Comparison of ENCODE assay signal across 8 cellular contexts in genomic region chr9:113808391-113809191, GRCh38.
DNase-seq lines count a peak whose midpoint lies in the region; TF ChIP-seq lines count a peak whose summit lies in the region.

No MANE protein-coding gene starts in this region.

- TF ChIP-seq CTCF in astrocyte of the spinal cord (IDR thresholded peaks at IDR 0.05; ENCODE audit: low read depth, low read length) (no peak), GM10266 (IDR thresholded peaks at IDR 0.05; ENCODE audit: control insufficient read depth, insufficient read depth, low read depth, missing control alignments) (no peak)

- in situ Hi-C loops in astrocyte of the spinal cord (cut with HindIII; ENCODE audit: low sequenced_read_pairs) = no loop called here

- DNase-seq in DMS 273 (lab: John Stamatoyannopoulos, UW; ENCODE audit: unreplicated experiment) (peak; percentile 45), DMS 273 treated with DMSO at 0.1 percent for 48 hours (lab: John Stamatoyannopoulos, UW) (no peak), astrocyte of the spinal cord (ENCODE audit: low read depth, low spot score) (peak; percentile 72), hepatic stellate cell (ENCODE audit: low spot score) (peak; percentile 70), ureter (ENCODE audit: low spot score) (peak; percentile 51), NCI-H345 treated with DMSO at 0.1 percent for 48 hours (lab: John Stamatoyannopoulos, UW; ENCODE audit: unreplicated experiment) (no peak), NCI-H1694 treated with DMSO at 0.1 percent for 48 hours (lab: John Stamatoyannopoulos, UW) (no peak), GM10266 (ENCODE audit: extremely low spot score) (no peak)

- H3K4me3 ChIP-seq in astrocyte of the spinal cord (ENCODE audit: low read depth, low read length) = no peak overlapping the region

Comparison
In these comparisons a context has a peak if more than half of its experiments do, and no peak if none do; other contexts are left out.
1. DNase-seq: peak in DMS 273 (single experiment), astrocyte of the spinal cord (single experiment), hepatic stellate cell (single experiment) and ureter (single experiment); none in DMS 273 treated with DMSO at 0.1 percent for 48 hours (single experiment), NCI-H345 treated with DMSO at 0.1 percent for 48 hours (single experiment), NCI-H1694 treated with DMSO at 0.1 percent for 48 hours (single experiment) and GM10266 (single experiment).